8 cellular contexts compared by ENCODE assay signal in genomic region chr10:80260295-80261243, GRCh38. TPM values are rescaled to one million over a fixed set of nuclear protein-coding genes. Genes with fewer than 3 reads are reported as not detected.
DNase-seq lines count a peak whose midpoint lies in the region; ATAC-seq, FAIRE-seq and TF ChIP-seq lines count a peak whose summit lies in the region.

No MANE protein-coding gene starts in this region.

- DNase-seq in AG10803 (ENCODE audit: low read depth) = no peak
- DNase-seq in GM12891 (ENCODE audit: insufficient read length, low spot score) = no peak
- DNase-seq in NCI-H774 (lab: John Stamatoyannopoulos, UW) = peak; percentile 8
- peak; percentile 58 to 69 (median 64) for DNase-seq in K562 (ENCODE audit: extremely low read depth in 1 of 4, low spot score in 3 of 4)
- peak in 1 of 2 donors; percentile 21 for DNase-seq in left colon
- DNase-seq in testis = peak; percentile 58
- no peak for DNase-seq in GM19238 (ENCODE audit: insufficient read length, low spot score)
- no peak for DNase-seq in NCI-H226

- no peak for TF ChIP-seq EP300 in K562 (IDR thresholded peaks at IDR 0.05; ENCODE audit: low read length)

- no peaks in the 10 kb centered on the region for H3K9me1 ChIP-seq in K562 (ENCODE audit: control insufficient read depth, insufficient read depth, low read length)

- TF ChIP-seq POLR2A in GM12891 (IDR thresholded peaks at IDR 0.05; ENCODE audit: low read depth, low read length) (no peak), K562 (conservative IDR thresholded peaks at IDR 0.05) (no peak), testis (IDR thresholded peaks at IDR 0.05) (no peak)

- no peak overlapping the region for H3K4me2 ChIP-seq in K562 (ENCODE audit: insufficient read depth, low read length)

- ATAC-seq in K562 (peak; percentile 75), left colon (peak; percentile 61)

- H3K4me3 ChIP-seq in AG10803 (ENCODE audit: low read length) (no peak overlapping the region), K562 (no peak overlapping the region), testis (peak overlapping the region in 1 of 2 donors; percentile 5)

- H2AFZ ChIP-seq in K562 (ENCODE audit: low read depth, low read length) = no peak overlapping the region

- H3K9ac ChIP-seq in K562 (ENCODE audit: insufficient read depth in 1 of 2, low read depth in 2 of 2, low read length in 2 of 2) = no peak overlapping the region

- H3K79me2 ChIP-seq in K562 (ENCODE audit: control insufficient read depth, insufficient read depth, low read length) = no peaks in the 10 kb centered on the region

- FAIRE-seq in GM12891 (lab: Jason Lieb, UNC) (peak; percentile 50), K562 (lab: Jason Lieb, UNC) (peak; percentile 79)

- H3K27me3 ChIP-seq in K562 (ENCODE audit: control insufficient read depth in 2 of 2, insufficient read depth in 2 of 2, low read length in 2 of 2) (peaks cover 6 to 39% of the 10 kb centered on the region in 2 experiments), testis (no peaks in the 10 kb centered on the region)

- H3K9me3 ChIP-seq in K562 (replicated peaks; ENCODE audit: control insufficient read depth, insufficient read depth, low read depth, low read length) (0 out of 2 replicates have a peak, but pooled peaks cover 2% of the 10 kb centered on the region), testis (no peaks in the 10 kb centered on the region)

- H3K36me3 ChIP-seq in K562 (ENCODE audit: control insufficient read depth, insufficient read depth, low read length) (no peaks in the 10 kb centered on the region), testis (ENCODE audit: low read depth, missing control alignments) (no peaks in the 10 kb centered on the region)

- POLR2A ChIA-PET in K562 (lab: Yijun Ruan, JAX) = interaction anchor here (0.5 kb wide), 1 partner anchor 35 kb away, joined by 3 read pairs; no protein-coding TSS in a partner anchor

- intact Hi-C loops in K562 (cut with micrococcal nuclease) (loop anchor here (5.0 kb wide), 1 partner anchor 182 kb away; no protein-coding TSS in a partner anchor), left colon (cut with DNase I, micrococcal nuclease) (no loop called here), testis (cut with DNase I; ENCODE audit: low total_unique reads) (no loop called here)

- in situ Hi-C loops in K562 (cut with MboI) = no loop called here

- CTCF ChIA-PET in K562 (lab: Yijun Ruan, JAX; ENCODE audit: low intra/inter-chr PET ratio) = interaction anchor here (0.6 to 1.9 kb wide), 5 partner anchors 66 to 759 kb away, joined by 3 to 6 read pairs (median 4); no protein-coding TSS in a partner anchor

- TF ChIP-seq CTCF in AG10803 (conservative IDR thresholded peaks at IDR 0.05; ENCODE audit: low read length) (peak; percentile 86), K562 (IDR thresholded peaks at IDR 0.05 in 2 of 3, conservative IDR thresholded peaks at IDR 0.05 in 1 of 3; ENCODE audit: insufficient read depth in 2 of 3, low read depth in 1 of 3, low read length in 3 of 3) (peak; percentile 81 to 96 (median 85)), testis (IDR thresholded peaks at IDR 0.05) (peak; percentile 50 to 92 (median 82))

- H4K20me1 ChIP-seq in K562 (replicated peaks; ENCODE audit: control insufficient read depth, insufficient read depth, low read length) = peaks cover 9% of the 10 kb centered on the region

- TF ChIP-seq RAD21 in K562 (CRISPR knock-in tag; conservative IDR thresholded peaks at IDR 0.05 in 1 of 2, IDR thresholded peaks at IDR 0.05 in 1 of 2) = peak; percentile 35 to 74; a peak in 3 of 4 replicates

- H3K27ac ChIP-seq in K562 (ENCODE audit: extremely low read depth, low read depth, low read length) = no peak overlapping the region
- H3K27ac ChIP-seq in testis = no peak overlapping the region

- no TSS peak for BruUV-seq in K562 (replicated peaks; lab: Mats Ljungman, UMichigan)

- H3K4me1 ChIP-seq in K562 (replicated peaks in 1 of 2; ENCODE audit: control insufficient read depth in 2 of 2, insufficient read depth in 2 of 2, low read length in 2 of 2) (peaks cover 0 to under 1% of the 10 kb centered on the region in 2 experiments; a peak in 1 of 5 replicates), testis (peaks cover 7% of the 10 kb centered on the region)

- 19% methylated on average over 15 of the region's 19 CpGs for WGBS in K562 (ENCODE audit: insufficient coverage, low coverage, missing lambda C conversion rate)
- 46 to 53% methylated on average over 19 of the region's 19 CpGs for WGBS in testis, 2 donors

TF ChIP-seq in GM12891, 5 proteins besides CTCF, POLR2A, EP300 and RAD21:
- TF ChIP-seq TAF1 (IDR thresholded peaks at IDR 0.05; ENCODE audit: low read depth, low read length) (no peak), POU2F2 (IDR thresholded peaks at IDR 0.05; ENCODE audit: low read depth, low read length) (no peak), POLR2AphosphoS5 (IDR thresholded peaks at IDR 0.05; ENCODE audit: low read depth, low read length) (no peak), SPI1 (IDR thresholded peaks at IDR 0.05; ENCODE audit: low read depth, low read length) (no peak), PAX5 (IDR thresholded peaks at IDR 0.05; ENCODE audit: insufficient read depth, low read length, severe bottlenecking) (no peak)

TF ChIP-seq in K562, 482 proteins besides CTCF, POLR2A, EP300 and RAD21 (continues in another document):
- TF ChIP-seq ZNF217 (CRISPR knock-in tag; IDR thresholded peaks at IDR 0.05) (no peak), RB1 (IDR thresholded peaks at IDR 0.05; ENCODE audit: low read depth) (no peak), PCBP1 (IDR thresholded peaks at IDR 0.05; ENCODE audit: low read depth, low read length, poor library complexity, severe bottlenecking) (no peak), PTBP1 (IDR thresholded peaks at IDR 0.05; ENCODE audit: low read depth, low read length) (no peak), RNF2 (IDR thresholded peaks at IDR 0.05) (no peak), VEZF1 (CRISPR knock-in tag; IDR thresholded peaks at IDR 0.05) (peak; percentile 25; the same call in 1 of the 2 replicates), ZNF76 (CRISPR knock-in tag; IDR thresholded peaks at IDR 0.05; ENCODE audit: borderline replicate concordance) (no peak)

RNA-seq across cellular contexts. Expression of gene MAT1A, which starts 28.9 kb away (rescaled TPM):
- 0.03 TPM for polyA plus RNA-seq in GM12891 (2012; ENCODE audit: low read depth, missing spikeins)
- 0.44 TPM in 1 of 2 replicates, not detected in the other for total RNA-seq in K562 (2011; cell fraction: chromatin; rRNA removed; ENCODE audit: low replicate concordance)
- total RNA-seq in K562 (2011; cell fraction: nucleolus; rRNA removed) = 0.13 TPM in 1 of 2 replicates, not detected in the other
- not detected in 2 replicates for total RNA-seq in K562 (2011; cell fraction: nucleoplasm; rRNA removed)
- total RNA-seq in K562 (2014; rRNA removed) = 0.05 and 0.12 TPM in 2 replicates
- 0.15 TPM in 1 of 2 replicates, not detected in the other for total RNA-seq in K562 (2014; rRNA removed; fragmentation: Illumina TruSeq; extraction: Trizol)
- total RNA-seq in K562 (2015; rRNA removed; fragmentation: Illumina TruSeq; extraction: Trizol) = 0.11 and 0.26 TPM in 2 replicates
- 0.24 and 0.42 TPM in 2 replicates for total RNA-seq in K562 (2021)
- polyA plus RNA-seq in K562 (2011; rRNA removed) = 0.03 and 0.04 TPM in 2 replicates
- 0.03 and 0.04 TPM in 2 replicates for polyA plus RNA-seq in K562 (2011; cell fraction: cytosol; rRNA removed)
- 0.09 TPM in 1 of 2 replicates, not detected in the other for polyA plus RNA-seq in K562 (2011; cell fraction: nucleus; rRNA removed)
- polyA plus RNA-seq in K562 (2012) = 0.46 and 0.47 TPM in 2 replicates
- 0.03 TPM in 1 of 2 replicates, not detected in the other for polyA plus RNA-seq in K562 (2014; fragmentation: Illumina TruSeq; extraction: Trizol)
- polyA plus RNA-seq in K562 (2014; fragmentation: Nextera tagmentation; extraction: Ambion mirVana) = not detected
- 0.19 and 0.30 TPM in 2 replicates for polyA plus RNA-seq in K562 (2014; rRNA removed)
- polyA minus RNA-seq in K562 (2011; rRNA and poly(A)+ RNA removed) = not detected in 2 replicates
- not detected in 2 replicates for polyA minus RNA-seq in K562 (2011; cell fraction: cytosol; rRNA and poly(A)+ RNA removed)
- not detected in 2 replicates for polyA minus RNA-seq in K562 (2011; cell fraction: nucleus; rRNA and poly(A)+ RNA removed)
- total RNA-seq in left colon = under 1 TPM in 1 of 2 donors, not detected in 1; 0.39 TPM
- 1 to 10 TPM; 5.6 to 8.3 TPM for total RNA-seq in testis
- polyA plus RNA-seq in testis (ENCODE audit: insufficient read depth, low read depth, low replicate concordance) = 8.3 TPM

RNA-seq across cellular contexts. Expression of gene ANXA11, which starts 55.2 kb away (rescaled TPM):
- polyA plus RNA-seq in GM12891 (2012; ENCODE audit: low read depth, missing spikeins) = 183 TPM
- 76.5 and 119 TPM in 2 replicates for total RNA-seq in K562 (2011; cell fraction: chromatin; rRNA removed; ENCODE audit: low replicate concordance)
- 60.7 and 61.5 TPM in 2 replicates for total RNA-seq in K562 (2011; cell fraction: nucleolus; rRNA removed)
- 69.1 and 105 TPM in 2 replicates for total RNA-seq in K562 (2011; cell fraction: nucleoplasm; rRNA removed)
- total RNA-seq in K562 (2014; rRNA removed) (109 and 153 TPM in 2 replicates), K562 (2014; rRNA removed; fragmentation: Illumina TruSeq; extraction: Trizol) (107 and 116 TPM in 2 replicates), K562 (2015; rRNA removed; fragmentation: Illumina TruSeq; extraction: Trizol) (148 and 173 TPM in 2 replicates), K562 (2021) (182 and 201 TPM in 2 replicates), left colon (100 to 1,000 TPM; 384 to 427 TPM), testis (10 to 100 TPM; 46.5 to 64.0 TPM)
- polyA plus RNA-seq in K562 (2011; rRNA removed) (110 and 146 TPM in 2 replicates), K562 (2014; fragmentation: Illumina TruSeq; extraction: Trizol) (212 and 243 TPM in 2 replicates), K562 (2014; fragmentation: Nextera tagmentation; extraction: Ambion mirVana) (10 to 100 TPM; 43.6 to 70.0 TPM), K562 (2014; rRNA removed) (95.7 and 97.6 TPM in 2 replicates), testis (ENCODE audit: insufficient read depth, low read depth, low replicate concordance) (116 TPM)
- polyA plus RNA-seq in K562 (2011; cell fraction: cytosol; rRNA removed) = 75.9 and 170 TPM in 2 replicates
- polyA plus RNA-seq in K562 (2011; cell fraction: nucleus; rRNA removed) = 61.3 and 66.0 TPM in 2 replicates
- 265 and 356 TPM in 2 replicates for polyA plus RNA-seq in K562 (2012)
- 62.3 and 65.3 TPM in 2 replicates for polyA minus RNA-seq in K562 (2011; rRNA and poly(A)+ RNA removed)
- polyA minus RNA-seq in K562 (2011; cell fraction: cytosol; rRNA and poly(A)+ RNA removed) = 86.2 and 98.5 TPM in 2 replicates
- polyA minus RNA-seq in K562 (2011; cell fraction: nucleus; rRNA and poly(A)+ RNA removed) = 25.7 and 32.5 TPM in 2 replicates

Comparison
In these comparisons a context has a peak if more than half of its experiments do, and no peak if none do; other contexts are left out.
1. DNase-seq: peak in NCI-H774 (single experiment), K562 (4 of 4) and testis (single experiment); none in AG10803 (single experiment), GM12891 (single experiment), GM19238 (single experiment) and NCI-H226 (single experiment).
2. RNA of gene MAT1A, which starts 28.9 kb away (total RNA-seq): 5.6 to 8.3 TPM in testis; 0.39 TPM in left colon and 0.05 to 0.44 TPM in K562; every median in the first group is over 4 times any median in the second.
3. Peak in every context shown above with its lines, with median percentiles within 50 percentile points of each other: CTCF ChIP-seq.